Comparison of ENCODE assay signal across 2 cellular contexts in the genomic region with DNA sequence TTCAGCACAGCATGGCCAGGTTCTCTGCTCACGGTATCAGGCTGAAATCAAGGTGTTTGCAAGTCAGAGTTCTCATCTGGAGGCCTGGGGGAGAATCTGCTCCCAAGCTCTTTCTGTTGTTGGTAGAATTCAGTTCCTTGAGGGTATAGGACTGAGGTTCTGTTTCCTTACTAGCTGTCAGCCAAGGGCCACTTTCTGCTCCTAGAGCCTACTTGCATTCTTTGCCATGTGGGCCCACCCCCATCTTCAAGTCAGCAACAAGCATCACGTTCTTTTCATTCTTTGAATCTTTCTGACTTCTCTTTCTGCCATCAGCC.
TF ChIP-seq lines count a peak whose summit lies in the region.

No MANE protein-coding gene starts in this region.

TF ChIP-seq in liver, 16 proteins besides CTCF, POLR2A, EP300 and RAD21:
- TF ChIP-seq, protein P1, sequence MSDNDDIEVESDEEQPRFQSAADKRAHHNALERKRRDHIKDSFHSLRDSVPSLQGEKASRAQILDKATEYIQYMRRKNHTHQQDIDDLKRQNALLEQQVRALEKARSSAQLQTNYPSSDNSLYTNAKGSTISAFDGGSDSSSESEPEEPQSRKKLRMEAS (IDR thresholded peaks at IDR 0.05): no peak
- TF ChIP-seq TAF1 (conservative IDR thresholded peaks at IDR 0.05) (no peak), EGR1 (IDR thresholded peaks at IDR 0.05; ENCODE audit: low read depth in 2 of 2) (no peak), FOXA1 (IDR thresholded peaks at IDR 0.05) (no peak), NR2F2 (IDR thresholded peaks at IDR 0.05) (no peak), RXRA (IDR thresholded peaks at IDR 0.05) (no peak), SP1 (IDR thresholded peaks at IDR 0.05) (no peak), HNF4G (IDR thresholded peaks at IDR 0.05) (no peak), HNF4A (conservative IDR thresholded peaks at IDR 0.05) (no peak), ZBTB33 (IDR thresholded peaks at IDR 0.05) (no peak)
- TF ChIP-seq, protein P2, sequence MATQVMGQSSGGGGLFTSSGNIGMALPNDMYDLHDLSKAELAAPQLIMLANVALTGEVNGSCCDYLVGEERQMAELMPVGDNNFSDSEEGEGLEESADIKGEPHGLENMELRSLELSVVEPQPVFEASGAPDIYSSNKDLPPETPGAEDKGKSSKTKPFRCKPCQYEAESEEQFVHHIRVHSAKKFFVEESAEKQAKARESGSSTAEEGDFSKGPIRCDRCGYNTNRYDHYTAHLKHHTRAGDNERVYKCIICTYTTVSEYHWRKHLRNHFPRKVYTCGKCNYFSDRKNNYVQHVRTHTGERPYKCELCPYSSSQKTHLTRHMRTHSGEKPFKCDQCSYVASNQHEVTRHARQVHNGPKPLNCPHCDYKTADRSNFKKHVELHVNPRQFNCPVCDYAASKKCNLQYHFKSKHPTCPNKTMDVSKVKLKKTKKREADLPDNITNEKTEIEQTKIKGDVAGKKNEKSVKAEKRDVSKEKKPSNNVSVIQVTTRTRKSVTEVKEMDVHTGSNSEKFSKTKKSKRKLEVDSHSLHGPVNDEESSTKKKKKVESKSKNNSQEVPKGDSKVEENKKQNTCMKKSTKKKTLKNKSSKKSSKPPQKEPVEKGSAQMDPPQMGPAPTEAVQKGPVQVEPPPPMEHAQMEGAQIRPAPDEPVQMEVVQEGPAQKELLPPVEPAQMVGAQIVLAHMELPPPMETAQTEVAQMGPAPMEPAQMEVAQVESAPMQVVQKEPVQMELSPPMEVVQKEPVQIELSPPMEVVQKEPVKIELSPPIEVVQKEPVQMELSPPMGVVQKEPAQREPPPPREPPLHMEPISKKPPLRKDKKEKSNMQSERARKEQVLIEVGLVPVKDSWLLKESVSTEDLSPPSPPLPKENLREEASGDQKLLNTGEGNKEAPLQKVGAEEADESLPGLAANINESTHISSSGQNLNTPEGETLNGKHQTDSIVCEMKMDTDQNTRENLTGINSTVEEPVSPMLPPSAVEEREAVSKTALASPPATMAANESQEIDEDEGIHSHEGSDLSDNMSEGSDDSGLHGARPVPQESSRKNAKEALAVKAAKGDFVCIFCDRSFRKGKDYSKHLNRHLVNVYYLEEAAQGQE (IDR thresholded peaks at IDR 0.05): no peak

TF ChIP-seq in HepG2, 621 proteins besides CTCF, POLR2A, EP300 and RAD21:
- no peak for TF ChIP-seq ZNF619 (CRISPR knock-in tag; IDR thresholded peaks at IDR 0.05)
